Comparison of ENCODE assay signal across 22 cellular contexts in genomic region chr2:176537932-176538331, GRCh38.
DNase-seq lines count a peak whose midpoint lies in the region; ATAC-seq and TF ChIP-seq lines count a peak whose summit lies in the region.
"Had no signal": no experiment of that assay in that cellular context is flagged by ENCODE, and none has a peak within 500 bp of the region (broad histone marks: within the 10 kb centered on the region; RNA-seq: fewer than 3 reads in every experiment).

No MANE protein-coding gene starts in this region.

- H3K79me2 ChIP-seq in mammary epithelial cell (ENCODE audit: insufficient read depth, low read length) = no peaks in the 10 kb centered on the region

- no peaks in the 10 kb centered on the region for H3K36me3 ChIP-seq in mammary epithelial cell (ENCODE audit: insufficient read depth, low read length)
- H3K36me3 ChIP-seq: BLaER1 treated with 17β-estradiol and CSF1 and Interleukin-3, amounts not matched to agents 10 nM and 100 nM had no signal

- intact Hi-C loops in MCF 10A (cut with micrococcal nuclease) (no loop called here), mammary epithelial cell (cut with micrococcal nuclease) (no loop called here)

- H3K27ac Mint-ChIP-seq in MCF 10A (ENCODE audit: low read depth, unreplicated experiment) = peak overlapping the region; percentile 27
- H3K27ac Mint-ChIP-seq in nephron = peak overlapping the region in 2 of 3 experiments; percentile 9 to 13
- H3K27ac Mint-ChIP-seq in type B pancreatic cell = no peak overlapping the region
- H3K27ac Mint-ChIP-seq: B cell; CD4-positive, alpha-beta T cell; CD8-positive, alpha-beta T cell had no signal

- WGBS in mammary epithelial cell (ENCODE audit: low coverage, missing lambda C conversion rate) = 68% methylated on average over 3 of the region's 3 CpGs

- POLR2A ChIA-PET in MCF 10A (lab: Yijun Ruan, JAX) = interaction anchor here (1.2 to 1.5 kb wide), 2 partner anchors 42 to 371 kb away, joined by 3 to 4 read pairs; no protein-coding TSS in a partner anchor

- no peaks in the 10 kb centered on the region for H3K27me3 Mint-ChIP-seq in MCF 10A (ENCODE audit: insufficient read depth, unreplicated experiment)
- no peaks in the 10 kb centered on the region for H3K27me3 Mint-ChIP-seq in nephron (ENCODE audit: low read depth)
- H3K27me3 Mint-ChIP-seq in type B pancreatic cell = peaks cover 64% of the 10 kb centered on the region

- no peak overlapping the region for H3K4me3 ChIP-seq in mammary epithelial cell (replicated peaks in 1 of 3; ENCODE audit: insufficient read depth in 1 of 3, low read depth in 2 of 3, low read length in 3 of 3)
- H3K4me3 ChIP-seq: A549; BLaER1 treated with 17β-estradiol and CSF1 and Interleukin-3, amounts not matched to agents 10 nM and 100 nM; GM12878 had no signal

- H3K27ac ChIP-seq in mammary epithelial cell (ENCODE audit: insufficient read depth, low read depth, low read length) = no peak overlapping the region
- H3K27ac ChIP-seq: 22Rv1; A549; BLaER1 treated with 17β-estradiol and CSF1 and Interleukin-3, amounts not matched to agents 10 nM and 100 nM; C4-2B had no signal

- CTCF ChIA-PET in MCF 10A (lab: Yijun Ruan, JAX) = interaction anchor here (1.5 kb wide), 1 partner anchor 15 kb away, joined by 5 read pairs; no protein-coding TSS in a partner anchor
- CTCF ChIA-PET in mammary epithelial cell (lab: Charles Lee; ENCODE audit: low non-redundant PET) = no interaction called here

- H3K9me3 ChIP-seq in mammary epithelial cell (replicated peaks; ENCODE audit: insufficient read depth, low read length) = no peaks in the 10 kb centered on the region
- H3K9me3 ChIP-seq: A549; BLaER1 treated with 17β-estradiol and CSF1 and Interleukin-3, amounts not matched to agents 10 nM and 100 nM; Caco-2 had no signal

- TF ChIP-seq CTCF in MCF 10A (IDR thresholded peaks at IDR 0.05; ENCODE audit: unreplicated experiment) (no peak), mammary epithelial cell (conservative IDR thresholded peaks at IDR 0.05 in 1 of 2, IDR thresholded peaks at IDR 0.05 in 1 of 2; ENCODE audit: extremely low read depth in 1 of 2, insufficient read depth in 1 of 2, low read depth in 1 of 2, low read length in 2 of 2) (no peak), nephron (IDR thresholded peaks at IDR 0.05; ENCODE audit: unreplicated experiment in 3 of 3) (no peak), type B pancreatic cell (conservative IDR thresholded peaks at IDR 0.05) (no peak)

- no peaks in the 10 kb centered on the region for H3K9me3 Mint-ChIP-seq in MCF 10A (ENCODE audit: unreplicated experiment)
- no peaks in the 10 kb centered on the region for H3K9me3 Mint-ChIP-seq in nephron
- no peaks in the 10 kb centered on the region for H3K9me3 Mint-ChIP-seq in type B pancreatic cell
- H3K9me3 Mint-ChIP-seq: CD4-positive, alpha-beta T cell; CD8-positive, alpha-beta T cell had no signal

- dilution Hi-C loops in mammary epithelial cell (cut with HindIII; ENCODE audit: low sequenced_read_pairs) = no loop called here

- no peaks in the 10 kb centered on the region for H4K20me1 ChIP-seq in mammary epithelial cell (ENCODE audit: insufficient read depth, low read length)
- H4K20me1 ChIP-seq: BLaER1 treated with 17β-estradiol and CSF1 and Interleukin-3, amounts not matched to agents 10 nM and 100 nM had no signal

- no peak overlapping the region for H3K4me2 ChIP-seq in mammary epithelial cell (ENCODE audit: insufficient read depth, low read depth, low read length)
- H3K4me2 ChIP-seq: A549; BLaER1 treated with 17β-estradiol and CSF1 and Interleukin-3, amounts not matched to agents 10 nM and 100 nM had no signal

- in situ Hi-C loops in mammary epithelial cell (cut with MboI; ENCODE audit: low sequenced_read_pairs in 2 of 2) = no loop called here

- ATAC-seq in SK-N-SH treated with all-trans-retinoic acid at 6 μM for 48 hours (no peak), GM21390 (IDR thresholded peaks at IDR 0.05; ENCODE audit: unreplicated experiment) (no peak)
- ATAC-seq: A549; CD8-positive, alpha-beta T cell; GM12878 had no signal

- no peak overlapping the region for H3K9ac ChIP-seq in mammary epithelial cell (ENCODE audit: insufficient read depth, low read length)
- H3K9ac ChIP-seq: BLaER1 treated with 17β-estradiol and CSF1 and Interleukin-3, amounts not matched to agents 10 nM and 100 nM had no signal

- no TSS peak for BruUV-seq in MCF 10A (replicated peaks; lab: Mats Ljungman, UMichigan)
- BruUV-seq in mammary epithelial cell (replicated peaks; lab: Mats Ljungman, UMichigan) = no TSS peak

- peaks cover 39% of the 10 kb centered on the region for H3K4me1 Mint-ChIP-seq in MCF 10A (ENCODE audit: insufficient read depth, unreplicated experiment)
- H3K4me1 Mint-ChIP-seq in nephron = peaks cover 67% of the 10 kb centered on the region
- peaks cover 16% of the 10 kb centered on the region for H3K4me1 Mint-ChIP-seq in type B pancreatic cell (ENCODE audit: unreplicated experiment)
- H3K4me1 Mint-ChIP-seq: B cell had no signal

- no peak overlapping the region for H2AFZ ChIP-seq in mammary epithelial cell (ENCODE audit: low read depth, low read length)

- peaks cover 4% of the 10 kb centered on the region for H3K4me1 ChIP-seq in mammary epithelial cell (ENCODE audit: insufficient read depth, low read length)
- H3K4me1 ChIP-seq: A549; BLaER1 treated with 17β-estradiol and CSF1 and Interleukin-3, amounts not matched to agents 10 nM and 100 nM; Caco-2 had no signal

- H3K4me3 Mint-ChIP-seq in MCF 10A (ENCODE audit: unreplicated experiment) (no peak overlapping the region), nephron (no peak overlapping the region), type B pancreatic cell (peak overlapping the region; percentile 10)
- H3K4me3 Mint-ChIP-seq: B cell; CD4-positive, alpha-beta T cell; CD8-positive, alpha-beta T cell had no signal

- H3K36me3 Mint-ChIP-seq in MCF 10A (ENCODE audit: insufficient read depth, unreplicated experiment) (no peaks in the 10 kb centered on the region), nephron (ENCODE audit: low read depth) (no peaks in the 10 kb centered on the region), type B pancreatic cell (no peaks in the 10 kb centered on the region)
- H3K36me3 Mint-ChIP-seq: CD8-positive, alpha-beta T cell had no signal

- H3K27me3 ChIP-seq in mammary epithelial cell (ENCODE audit: insufficient read depth, low read length) = no peaks in the 10 kb centered on the region
- H3K27me3 ChIP-seq: BLaER1 treated with 17β-estradiol and CSF1 and Interleukin-3, amounts not matched to agents 10 nM and 100 nM had no signal

- no peak for DNase-seq in MCF 10A (ENCODE audit: unreplicated experiment)
- no peak for DNase-seq in mammary epithelial cell
- no peak for DNase-seq in type B pancreatic cell (ENCODE audit: extremely low spot score, unreplicated experiment)
- DNase-seq in kidney tubule cell (ENCODE audit: low spot score) = no peak
- DNase-seq in stimulated activated CD4-positive, alpha-beta T cell treated with anti-CD3 and anti-CD28 coated beads, Interleukin-15, amount 100 ng/mL, for 24 hours = no peak
- DNase-seq: AML-193; Caco-2; Calu3; CD4-positive, alpha-beta T cell; CD8-positive, alpha-beta T cell; DND-41; EL; GDM1 had no signal

TF ChIP-seq in SK-N-SH treated with all-trans-retinoic acid at 6 μM for 48 hours, 23 proteins besides CTCF, POLR2A, EP300 and RAD21:
- TF ChIP-seq TCF4 (CRISPR knock-in tag; IDR thresholded peaks at IDR 0.05; ENCODE audit: borderline replicate concordance) (peak; percentile 42; the same call in 1 of the 2 replicates), POU6F1 (CRISPR knock-in tag; IDR thresholded peaks at IDR 0.05; ENCODE audit: borderline replicate concordance, low read depth) (no peak), PATZ1 (CRISPR knock-in tag; IDR thresholded peaks at IDR 0.05; ENCODE audit: borderline replicate concordance) (no peak), ARNTL (CRISPR knock-in tag; IDR thresholded peaks at IDR 0.05; ENCODE audit: borderline replicate concordance, low read depth) (no peak), TOX (CRISPR knock-in tag; IDR thresholded peaks at IDR 0.05; ENCODE audit: borderline replicate concordance) (no peak), ZNF70 (CRISPR knock-in tag; IDR thresholded peaks at IDR 0.05) (no peak)
TF ChIP-seq in SK-N-SH treated with all-trans-retinoic acid at 6 μM for 48 hours: peak in this region for 1.
